In the genomic region with DNA sequence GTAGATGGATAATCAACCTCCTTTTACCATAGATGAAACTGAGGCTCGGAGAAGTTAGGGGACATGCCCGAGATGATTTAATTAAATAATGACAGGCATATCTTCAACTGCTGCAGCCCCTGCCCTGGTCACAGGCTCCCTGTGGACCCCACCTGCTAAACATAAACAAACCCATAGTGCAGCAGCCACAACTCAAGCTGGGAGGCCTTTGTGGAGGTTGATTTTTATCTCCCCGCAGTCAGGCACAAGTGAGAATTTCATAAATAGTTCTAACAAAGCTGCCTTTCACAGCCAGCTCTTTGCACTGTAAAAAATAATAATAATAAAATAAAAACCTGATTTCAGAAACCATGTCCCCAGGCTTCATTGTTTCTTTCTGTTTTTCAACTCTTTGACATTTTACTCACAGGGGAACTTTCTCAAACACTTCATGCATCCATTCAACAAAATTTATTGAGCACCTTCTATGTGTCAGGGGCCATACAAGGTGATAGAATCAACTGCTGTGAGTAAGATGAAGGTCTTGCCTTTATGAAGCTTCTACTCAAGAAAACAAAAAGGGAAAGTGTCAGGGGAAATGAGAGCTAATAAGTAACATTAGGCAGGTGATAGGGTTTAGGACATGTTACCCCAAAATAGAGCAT, we compare ENCODE assay signal across 18 cellular contexts.
A peak's percentile ranks its signal among the peaks of the same experiment; 100 is the strongest.
DNase-seq lines count a peak whose midpoint lies in the region; ATAC-seq lines count a peak whose summit lies in the region.
"Had no signal": no experiment of that assay in that cellular context is flagged by ENCODE, and none has a peak within 500 bp of the region (broad histone marks: within the 10 kb centered on the region; RNA-seq: fewer than 3 reads in every experiment).

No MANE protein-coding gene starts in this region.

- DNase-seq in Karpas-422 (no peak), SJSA1 (ENCODE audit: low read depth in 1 of 2, low spot score in 2 of 2) (peak in 1 of 2 experiments; percentile 32)
- DNase-seq in activated T-cell treated with anti-CD3 and anti-CD28 coated beads, Interleukin-2, amount 50 U/mL, for 48 hours, result no peak
- no peak for DNase-seq in effector memory CD4-positive, alpha-beta T cell
- DNase-seq: ACHN, AML-193, EL, HCEC 1CT, NCI-H1417 treated with DMSO at 0.1 percent for 48 hours, NCI-H2029, NCI-H2171, NCI-H446, NCI-H526 treated with DMSO at 0.1 percent for 48 hours, SHP77 treated with DMSO at 0.1 percent for 48 hours, T1000 had no signal

- H3K36me3 ChIP-seq in Karpas-422 (ENCODE audit: insufficient read depth, low read length) (no peaks in the 10 kb centered on the region), SJSA1 (no peaks in the 10 kb centered on the region)
- H3K36me3 ChIP-seq in effector memory CD4-positive, alpha-beta T cell (ENCODE audit: control insufficient read depth, insufficient read depth, low read length), result no peaks in the 10 kb centered on the region

- no peaks in the 10 kb centered on the region for H3K27me3 ChIP-seq in Karpas-422 (ENCODE audit: low read length)
- H3K27me3 ChIP-seq in SJSA1 (replicated peaks), result no peaks in the 10 kb centered on the region
- H3K27me3 ChIP-seq in effector memory CD4-positive, alpha-beta T cell (replicated peaks; ENCODE audit: control insufficient read depth, insufficient read depth, low read length, poor library complexity, severe bottlenecking), result peaks cover 5% of the 10 kb centered on the region

- H3K27ac ChIP-seq in Karpas-422 (ENCODE audit: low read length) (no peak overlapping the region), SJSA1 (peak overlapping the region; percentile 12; the same call in 1 of the 2 replicates)
- H3K27ac ChIP-seq in effector memory CD4-positive, alpha-beta T cell (ENCODE audit: insufficient read depth, low read length, poor library complexity, severe bottlenecking), result no peak overlapping the region

- no peak overlapping the region for H3K9ac ChIP-seq in Karpas-422 (ENCODE audit: low read length)

- H3K79me2 ChIP-seq in Karpas-422 (ENCODE audit: low read length), result no peaks in the 10 kb centered on the region

- H3K4me3 ChIP-seq in Karpas-422 (ENCODE audit: low read length) (no peak overlapping the region), SJSA1 (no peak overlapping the region)
- H3K4me3 ChIP-seq in effector memory CD4-positive, alpha-beta T cell (ENCODE audit: insufficient read depth, low read depth, low read length, poor library complexity, severe bottlenecking), result no peak overlapping the region

- peak overlapping the region; percentile 58 for H3K4me2 ChIP-seq in Karpas-422 (ENCODE audit: low read depth, low read length, poor library complexity, severe bottlenecking)

- no peaks in the 10 kb centered on the region for H4K20me1 ChIP-seq in Karpas-422 (ENCODE audit: insufficient read depth, low read depth, low read length)

- peaks cover 41% of the 10 kb centered on the region for H3K4me1 ChIP-seq in Karpas-422 (ENCODE audit: low read length)
- peaks cover 26% of the 10 kb centered on the region for H3K4me1 ChIP-seq in SJSA1 (replicated peaks)
- H3K4me1 ChIP-seq in effector memory CD4-positive, alpha-beta T cell (ENCODE audit: control insufficient read depth, insufficient read depth, low read length, poor library complexity, severe bottlenecking), result no peaks in the 10 kb centered on the region

- no peaks in the 10 kb centered on the region for H3K9me2 ChIP-seq in Karpas-422 (replicated peaks; ENCODE audit: insufficient read depth, low read length)

- no peak overlapping the region for H2AFZ ChIP-seq in Karpas-422 (ENCODE audit: low read length)

- H3K9me3 ChIP-seq in Karpas-422 (ENCODE audit: low read length) (no peaks in the 10 kb centered on the region), SJSA1 (replicated peaks) (no peaks in the 10 kb centered on the region)
- no peaks in the 10 kb centered on the region for H3K9me3 ChIP-seq in effector memory CD4-positive, alpha-beta T cell (ENCODE audit: control insufficient read depth, low read length)

- ATAC-seq in GM18868 (IDR thresholded peaks at IDR 0.05; ENCODE audit: unreplicated experiment), result peak; percentile 23
- no peak for ATAC-seq in GM18867 (IDR thresholded peaks at IDR 0.05; ENCODE audit: unreplicated experiment)
- ATAC-seq in HG02571 (IDR thresholded peaks at IDR 0.05; ENCODE audit: unreplicated experiment), result no peak
